In the genomic region with DNA sequence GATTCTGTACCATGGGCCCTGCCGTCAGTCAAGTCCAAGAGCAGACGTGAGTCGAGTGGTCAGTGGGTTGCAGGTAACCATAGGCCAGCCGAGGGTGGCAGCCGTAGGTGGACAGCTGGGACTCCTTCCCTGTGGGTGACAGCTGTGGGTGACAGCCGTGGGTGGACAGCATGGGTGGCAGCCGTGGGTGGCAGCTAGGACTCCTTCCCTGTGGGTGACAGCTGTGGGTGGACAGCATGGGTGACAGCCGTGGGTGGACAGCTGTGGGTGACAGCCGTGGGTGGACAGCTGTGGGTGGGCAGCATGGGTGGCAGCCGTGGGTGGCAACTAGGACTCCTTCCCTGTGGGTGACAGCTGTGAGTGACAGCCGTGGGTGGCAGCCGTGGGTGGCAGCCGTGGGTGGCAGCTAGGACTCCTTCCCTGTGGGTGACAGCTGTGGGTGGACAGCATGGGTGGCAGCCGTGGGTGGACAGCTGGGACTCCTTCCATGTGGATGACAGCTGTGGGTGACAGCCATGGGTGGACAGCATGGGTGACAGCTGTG, we compare ENCODE assay signal across 16 cellular contexts. TPM values are rescaled to one million over a fixed set of nuclear protein-coding genes. Genes with fewer than 3 reads are reported as not detected.
"Had no signal": no experiment of that assay in that cellular context is flagged by ENCODE, and none has a peak within 500 bp of the region (broad histone marks: within the 10 kb centered on the region; RNA-seq: fewer than 3 reads in every experiment).

No MANE protein-coding gene starts in this region.

RNA-seq across cellular contexts. Expression of gene CFAP97D2, which starts 2.6 kb away (rescaled TPM):
- total RNA-seq: endodermal cell, esophagus mucosa, gastrocnemius medialis, glomerular endothelial cell, heart left ventricle, hepatocyte, left colon, left ventricle myocardium inferior, mammary epithelial cell, mucosa of gallbladder, posterior vena cava, pulmonary artery endothelial cell, spleen, thoracic aorta, tibial nerve, vagina had no signal
- polyA plus RNA-seq: heart left ventricle, hepatocyte, mammary epithelial cell had no signal
